ENCODE assay signal across 8 cellular contexts in the genomic region with DNA sequence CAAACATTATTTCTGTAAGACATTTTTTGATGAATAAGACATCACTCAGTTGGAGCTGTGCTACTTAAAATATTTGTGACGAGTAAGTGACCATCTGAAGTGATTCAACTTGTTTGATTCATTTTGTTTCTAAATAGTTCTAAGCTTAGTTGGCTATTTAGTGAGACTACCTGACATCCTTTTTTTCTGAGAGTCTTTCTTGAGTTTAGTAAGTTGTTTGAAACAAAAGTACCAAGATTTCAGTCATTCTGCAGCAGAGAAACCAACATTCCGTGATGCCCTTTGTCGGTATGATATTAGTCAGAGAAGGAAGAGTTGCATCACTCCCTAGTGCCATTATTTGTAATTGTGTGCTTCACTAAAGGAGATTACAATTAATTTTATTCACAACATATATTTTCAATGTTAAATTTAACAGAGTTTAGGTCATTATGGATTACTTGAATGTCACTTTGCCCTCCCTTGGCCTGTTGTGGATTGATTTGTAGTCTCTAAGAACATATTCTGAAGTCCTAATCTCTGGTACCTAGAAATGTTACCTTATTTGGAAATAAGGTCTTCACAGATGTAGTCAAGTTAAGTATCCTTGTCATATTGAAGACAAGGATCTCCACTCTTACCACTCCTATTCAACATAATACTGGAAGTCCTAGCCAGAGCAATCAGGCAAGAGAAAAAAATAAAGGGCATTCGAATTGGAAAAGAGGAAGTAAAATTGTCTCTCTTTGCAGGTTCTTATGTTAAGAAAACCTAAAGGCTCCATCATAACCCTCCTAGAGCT.
DNase-seq lines count a peak whose midpoint lies in the region; ATAC-seq, FAIRE-seq and TF ChIP-seq lines count a peak whose summit lies in the region.

No MANE protein-coding gene starts in this region.

- TF ChIP-seq POLR2A in GM12892 (IDR thresholded peaks at IDR 0.05; ENCODE audit: low read depth, low read length) = no peak
- TF ChIP-seq POLR2A in H54 (IDR thresholded peaks at IDR 0.05; ENCODE audit: low read depth, low read length) = no peak
- no peak for TF ChIP-seq POLR2A in thyroid gland (IDR thresholded peaks at IDR 0.05)

- H4K20me1 ChIP-seq in PC-9 (ENCODE audit: insufficient read depth) = no peaks in the 10 kb centered on the region

- FAIRE-seq in GM12892 (lab: Jason Lieb, UNC) (peak; percentile 14), H54 (lab: Jason Lieb, UNC) (peak; percentile 97)

- no peaks in the 10 kb centered on the region for H3K4me1 ChIP-seq in PC-9 (replicated peaks; ENCODE audit: insufficient read depth)
- H3K4me1 ChIP-seq in thyroid gland = no peaks in the 10 kb centered on the region

- no peaks in the 10 kb centered on the region for H3K9me3 ChIP-seq in PC-9 (ENCODE audit: insufficient read depth, low read depth)
- H3K9me3 ChIP-seq in thyroid gland = no peaks in the 10 kb centered on the region

- WGBS in thyroid gland, 2 donors = 85 to 93% methylated on average over 4 of the region's 4 CpGs

- H3K9me2 ChIP-seq in PC-9 (ENCODE audit: insufficient read depth) = no peaks in the 10 kb centered on the region

- CTCF ChIA-PET in PC-9 (lab: Charles Lee) = no interaction called here

- H3K36me3 ChIP-seq in PC-9 (ENCODE audit: low read depth) = no peaks in the 10 kb centered on the region
- H3K36me3 ChIP-seq in thyroid gland = no peaks in the 10 kb centered on the region

- no peaks in the 10 kb centered on the region for H3K27me3 ChIP-seq in PC-9 (ENCODE audit: insufficient read depth, low read depth)
- no peaks in the 10 kb centered on the region for H3K27me3 ChIP-seq in thyroid gland

- H3K27ac ChIP-seq in PC-9 (no peak overlapping the region), thyroid gland (no peak overlapping the region)

- no peak for TF ChIP-seq CTCF in PC-9 (conservative IDR thresholded peaks at IDR 0.05)
- TF ChIP-seq CTCF in thyroid gland (IDR thresholded peaks at IDR 0.05) = no peak

- BruUV-seq in PC-9 (replicated peaks; lab: Mats Ljungman, UMichigan) = no TSS peak

- H2AFZ ChIP-seq in PC-9 = no peak overlapping the region

- no peak overlapping the region for H3K4me2 ChIP-seq in PC-9

- H3F3A ChIP-seq in PC-9 (ENCODE audit: insufficient read depth, low read depth) = no peaks in the 10 kb centered on the region

- no peak overlapping the region for H3K4me3 ChIP-seq in PC-9
- H3K4me3 ChIP-seq in thyroid gland (replicated peaks in 1 of 3) = no peak overlapping the region

- DNase-seq in GM12892 (ENCODE audit: insufficient read length) (no peak), H54 (ENCODE audit: insufficient read length, low spot score) (no peak), iris pigment epithelial cell (ENCODE audit: low read depth) (peak; percentile 78), putamen (ENCODE audit: low spot score) (no peak), PC-9 (no peak), medulla oblongata (ENCODE audit: extremely low spot score) (no peak), thyroid gland (no peak)

- intact Hi-C loops in PC-9 (cut with micrococcal nuclease; ENCODE audit: unreplicated experiment) = loop anchor here (10.0 kb wide), 1 partner anchor 356 kb away; no protein-coding TSS in a partner anchor
- intact Hi-C loops in thyroid gland (cut with DNase I) = no loop called here

- ATAC-seq in SK-N-SH treated with all-trans-retinoic acid at 6 μM for 48 hours = peak; percentile 70

- POLR2A ChIA-PET in PC-9 (lab: Charles Lee; ENCODE audit: unreplicated experiment) = interaction anchor here (0.6 kb wide), 1 partner anchor 147 kb away, joined by 3 read pairs; no protein-coding TSS in a partner anchor

- H3K79me2 ChIP-seq in PC-9 (ENCODE audit: low read depth) = no peaks in the 10 kb centered on the region

TF ChIP-seq in SK-N-SH treated with all-trans-retinoic acid at 6 μM for 48 hours, 23 proteins besides CTCF, POLR2A, EP300 and RAD21:
- TF ChIP-seq PPARA (CRISPR knock-in tag; IDR thresholded peaks at IDR 0.05; ENCODE audit: borderline replicate concordance) = no peak
- TF ChIP-seq TCF4 (CRISPR knock-in tag; IDR thresholded peaks at IDR 0.05; ENCODE audit: borderline replicate concordance) = no peak
